ENCODE assay signal across 8 cellular contexts in the genomic region with DNA sequence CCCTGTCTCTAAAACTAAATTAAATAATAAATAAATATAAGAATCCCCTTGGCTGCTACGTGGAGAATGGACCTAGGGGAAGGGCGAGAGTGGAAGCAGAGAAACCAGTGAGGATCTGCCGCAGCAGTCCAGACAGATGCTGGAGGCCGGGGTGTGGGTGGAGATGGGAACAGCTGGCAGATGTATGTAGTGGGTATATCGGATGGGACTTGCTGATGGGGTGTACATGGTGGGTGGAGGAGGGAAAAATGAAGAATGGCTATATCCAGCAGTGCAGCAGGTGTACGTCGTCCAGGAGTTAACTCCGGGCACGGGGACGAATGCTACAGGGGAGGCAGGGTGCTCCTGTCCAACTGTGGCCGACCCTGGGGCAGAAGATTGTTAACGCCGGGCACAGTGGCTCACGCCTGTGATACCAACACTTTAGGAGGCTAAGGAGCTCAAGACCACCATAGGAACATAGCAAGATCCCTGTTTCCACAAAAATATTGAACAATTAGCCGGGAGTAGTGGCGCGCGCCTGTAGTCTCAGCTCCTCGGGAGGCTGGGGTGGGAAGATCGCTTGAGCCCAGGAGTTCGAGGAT. TPM values are rescaled to one million over a fixed set of nuclear protein-coding genes. Genes with fewer than 3 reads are reported as not detected.
DNase-seq lines count a peak whose midpoint lies in the region; ATAC-seq, FAIRE-seq and TF ChIP-seq lines count a peak whose summit lies in the region.

No MANE protein-coding gene starts in this region.

- H3K4me1 Mint-ChIP-seq in WTC11: peaks cover 3% of the 10 kb centered on the region; the same call in 1 of the 2 replicates
- peaks cover 20% of the 10 kb centered on the region for H3K4me1 Mint-ChIP-seq in stimulated activated naive CD8-positive, alpha-beta T cell treated with anti-CD3 and anti-CD28 coated beads, Interleukin-15, amount 100 ng/mL, for 72 hours

- CTCF ChIA-PET in WTC11 (lab: Charles Lee): interaction anchor here (0.9 to 2.0 kb wide), 5 partner anchors 61 to 213 kb away, joined by 3 to 6 read pairs (median 4); partner anchors contain the start of gene SLC7A9

- no peak for FAIRE-seq in RCC 7860 (lab: Jason Lieb, UNC)

- ATAC-seq in WTC11: no peak
- ATAC-seq in stimulated activated naive CD8-positive, alpha-beta T cell treated with anti-CD3 and anti-CD28 coated beads, Interleukin-15, amount 100 ng/mL, for 72 hours: no peak
- ATAC-seq in GM21619 (IDR thresholded peaks at IDR 0.05; ENCODE audit: unreplicated experiment): no peak
- no peak for ATAC-seq in HG02885 (IDR thresholded peaks at IDR 0.05; ENCODE audit: poor library complexity, unreplicated experiment)

- H3K36me3 Mint-ChIP-seq in WTC11: peaks cover 5% of the 10 kb centered on the region; the same call in 1 of the 2 replicates

- POLR2A ChIA-PET in WTC11 (lab: Charles Lee): no interaction called here

- peak overlapping the region; percentile 97 for H3K4me3 Mint-ChIP-seq in WTC11
- peak overlapping the region; percentile 99 for H3K4me3 Mint-ChIP-seq in stimulated activated naive CD8-positive, alpha-beta T cell treated with anti-CD3 and anti-CD28 coated beads, Interleukin-15, amount 100 ng/mL, for 72 hours

- H3K27ac Mint-ChIP-seq in WTC11: peak overlapping the region; percentile 49; the same call in 1 of the 2 replicates
- peak overlapping the region; percentile 86 to 96 for H3K27ac Mint-ChIP-seq in stimulated activated naive CD8-positive, alpha-beta T cell treated with anti-CD3 and anti-CD28 coated beads, Interleukin-15, amount 100 ng/mL, for 72 hours

- TF ChIP-seq CTCF in WTC11 (IDR thresholded peaks at IDR 0.05): no peak

- DNase-seq in NCI-H748 (lab: John Stamatoyannopoulos, UW; ENCODE audit: unreplicated experiment) (peak; percentile 27), NCI-H748 treated with DMSO at 0.1 percent for 48 hours (lab: John Stamatoyannopoulos, UW) (no peak), WTC11 (ENCODE audit: low spot score) (no peak), RCC 7860 (ENCODE audit: low spot score) (no peak)
- no peak for DNase-seq in stimulated activated naive CD8-positive, alpha-beta T cell treated with anti-CD3 and anti-CD28 coated beads, Interleukin-15, amount 100 ng/mL, for 72 hours

- H3K27me3 Mint-ChIP-seq in WTC11 (ENCODE audit: low read depth): no peaks in the 10 kb centered on the region; the same call in 1 of the 2 replicates
- no peaks in the 10 kb centered on the region for H3K27me3 Mint-ChIP-seq in stimulated activated naive CD8-positive, alpha-beta T cell treated with anti-CD3 and anti-CD28 coated beads, Interleukin-15, amount 100 ng/mL, for 72 hours

- peak overlapping the region; percentile 78 for H3K4me3 ChIP-seq in iPS-11a (ENCODE audit: low read depth, low read length)

- H3K9me3 Mint-ChIP-seq in WTC11: no peaks in the 10 kb centered on the region
- no peaks in the 10 kb centered on the region for H3K9me3 Mint-ChIP-seq in stimulated activated naive CD8-positive, alpha-beta T cell treated with anti-CD3 and anti-CD28 coated beads, Interleukin-15, amount 100 ng/mL, for 72 hours

TF ChIP-seq in WTC11, 78 proteins besides CTCF, POLR2A, EP300 and RAD21 (continues in another document):
- TF ChIP-seq FOXP4 (CRISPR knock-in tag; IDR thresholded peaks at IDR 0.05) (no peak), HMGXB4 (CRISPR knock-in tag; IDR thresholded peaks at IDR 0.05) (no peak), PREB (CRISPR knock-in tag; IDR thresholded peaks at IDR 0.05; ENCODE audit: borderline replicate concordance) (no peak), RELA (CRISPR knock-in tag; IDR thresholded peaks at IDR 0.05; ENCODE audit: borderline replicate concordance) (no peak), E2F5 (CRISPR knock-in tag; IDR thresholded peaks at IDR 0.05) (no peak), TCF7 (CRISPR knock-in tag; IDR thresholded peaks at IDR 0.05; ENCODE audit: low read depth) (no peak), NR1H2 (CRISPR knock-in tag; IDR thresholded peaks at IDR 0.05) (no peak)
- TF ChIP-seq, protein P1, sequence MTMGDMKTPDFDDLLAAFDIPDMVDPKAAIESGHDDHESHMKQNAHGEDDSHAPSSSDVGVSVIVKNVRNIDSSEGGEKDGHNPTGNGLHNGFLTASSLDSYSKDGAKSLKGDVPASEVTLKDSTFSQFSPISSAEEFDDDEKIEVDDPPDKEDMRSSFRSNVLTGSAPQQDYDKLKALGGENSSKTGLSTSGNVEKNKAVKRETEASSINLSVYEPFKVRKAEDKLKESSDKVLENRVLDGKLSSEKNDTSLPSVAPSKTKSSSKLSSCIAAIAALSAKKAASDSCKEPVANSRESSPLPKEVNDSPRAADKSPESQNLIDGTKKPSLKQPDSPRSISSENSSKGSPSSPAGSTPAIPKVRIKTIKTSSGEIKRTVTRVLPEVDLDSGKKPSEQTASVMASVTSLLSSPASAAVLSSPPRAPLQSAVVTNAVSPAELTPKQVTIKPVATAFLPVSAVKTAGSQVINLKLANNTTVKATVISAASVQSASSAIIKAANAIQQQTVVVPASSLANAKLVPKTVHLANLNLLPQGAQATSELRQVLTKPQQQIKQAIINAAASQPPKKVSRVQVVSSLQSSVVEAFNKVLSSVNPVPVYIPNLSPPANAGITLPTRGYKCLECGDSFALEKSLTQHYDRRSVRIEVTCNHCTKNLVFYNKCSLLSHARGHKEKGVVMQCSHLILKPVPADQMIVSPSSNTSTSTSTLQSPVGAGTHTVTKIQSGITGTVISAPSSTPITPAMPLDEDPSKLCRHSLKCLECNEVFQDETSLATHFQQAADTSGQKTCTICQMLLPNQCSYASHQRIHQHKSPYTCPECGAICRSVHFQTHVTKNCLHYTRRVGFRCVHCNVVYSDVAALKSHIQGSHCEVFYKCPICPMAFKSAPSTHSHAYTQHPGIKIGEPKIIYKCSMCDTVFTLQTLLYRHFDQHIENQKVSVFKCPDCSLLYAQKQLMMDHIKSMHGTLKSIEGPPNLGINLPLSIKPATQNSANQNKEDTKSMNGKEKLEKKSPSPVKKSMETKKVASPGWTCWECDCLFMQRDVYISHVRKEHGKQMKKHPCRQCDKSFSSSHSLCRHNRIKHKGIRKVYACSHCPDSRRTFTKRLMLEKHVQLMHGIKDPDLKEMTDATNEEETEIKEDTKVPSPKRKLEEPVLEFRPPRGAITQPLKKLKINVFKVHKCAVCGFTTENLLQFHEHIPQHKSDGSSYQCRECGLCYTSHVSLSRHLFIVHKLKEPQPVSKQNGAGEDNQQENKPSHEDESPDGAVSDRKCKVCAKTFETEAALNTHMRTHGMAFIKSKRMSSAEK (CRISPR knock-in tag; IDR thresholded peaks at IDR 0.05; ENCODE audit: borderline replicate concordance): no peak

RNA-seq across cellular contexts. Expression of gene CEP89, which starts 0.7 kb away (rescaled TPM):
- 21.1 to 22.5 TPM (median 21.6 TPM) in 3 replicates for total RNA-seq in WTC11 (2021)

RNA-seq across cellular contexts. Expression of gene FAAP24, which starts 0.9 kb away (rescaled TPM):
- 5.2 to 6.2 TPM (median 5.3 TPM) in 3 replicates for total RNA-seq in WTC11 (2021)
